ENCODE assay signal across 13 cellular contexts in genomic region chr4:158903472-158904043, GRCh38.
"Had no signal": no experiment of that assay in that cellular context is flagged by ENCODE, and none has a peak within 500 bp of the region (broad histone marks: within the 10 kb centered on the region; RNA-seq: fewer than 3 reads in every experiment).

No MANE protein-coding gene starts in this region.

- H3K4me3 ChIP-seq: colonic mucosa, esophagus squamous epithelium, lung, pancreas had no signal

- FAIRE-seq: pancreas had no signal

- H3K9me3 ChIP-seq: colonic mucosa, esophagus squamous epithelium had no signal

- H3K27ac ChIP-seq: colonic mucosa, esophagus squamous epithelium, pancreas had no signal

- H3K27me3 ChIP-seq: colonic mucosa, esophagus squamous epithelium, pancreas had no signal

- H3K27me3 Mint-ChIP-seq: activated CD4-positive, alpha-beta T cell treated with anti-CD3 and anti-CD28 coated beads, Interleukin-2, amount 10 ng/mL, durations not matched to agents 24 days and 14 days; stimulated activated naive CD8-positive, alpha-beta T cell treated with anti-CD3 and anti-CD28 coated beads, Interleukin-15, amount 100 ng/mL, for 72 hours had no signal

- H3K27ac Mint-ChIP-seq: activated CD4-positive, alpha-beta T cell treated with anti-CD3 and anti-CD28 coated beads, Interleukin-2, amount 10 ng/mL, durations not matched to agents 24 days and 14 days had no signal

- DNase-seq: activated CD4-positive, alpha-beta T cell treated with anti-CD3 and anti-CD28 coated beads, Interleukin-2, amount 10 ng/mL, durations not matched to agents 24 days and 14 days; activated CD4-positive, CD25-positive, alpha-beta regulatory T cell; activated CD8-positive, alpha-beta memory T cell treated with anti-CD3 and anti-CD28 coated beads, Interleukin-2, amount 50 U/mL, for 4 hours; activated CD8-positive, alpha-beta T cell treated with anti-CD3 and anti-CD28 coated beads, Interleukin-2, amount 10 ng/mL, durations not matched to agents 7 days and 5 days; activated naive CD4-positive, alpha-beta T cell; colonic mucosa; esophagus squamous epithelium; hypothalamus; pancreas; stimulated activated CD4-positive, alpha-beta T cell treated with anti-CD3 and anti-CD28 coated beads, Interleukin-1b, Interleukin-23, amount 100 ng/mL, for 48 hours; stimulated activated naive CD8-positive, alpha-beta T cell treated with anti-CD3 and anti-CD28 coated beads, Interleukin-15, amount 100 ng/mL, for 72 hours; T-helper 2 cell had no signal

- H3K4me1 ChIP-seq: colonic mucosa, pancreas had no signal

- H3K36me3 ChIP-seq: colonic mucosa had no signal

- ATAC-seq: pancreas; stimulated activated naive CD8-positive, alpha-beta T cell treated with anti-CD3 and anti-CD28 coated beads, Interleukin-15, amount 100 ng/mL, for 72 hours had no signal

- H3K4me3 Mint-ChIP-seq: activated CD4-positive, alpha-beta T cell treated with anti-CD3 and anti-CD28 coated beads, Interleukin-2, amount 10 ng/mL, durations not matched to agents 24 days and 14 days; activated CD8-positive, alpha-beta T cell treated with anti-CD3 and anti-CD28 coated beads, Interleukin-2, amount 10 ng/mL, durations not matched to agents 7 days and 5 days; stimulated activated naive CD8-positive, alpha-beta T cell treated with anti-CD3 and anti-CD28 coated beads, Interleukin-15, amount 100 ng/mL, for 72 hours had no signal
